Comparison of ENCODE assay signal across 1 cellular context in the genomic region with DNA sequence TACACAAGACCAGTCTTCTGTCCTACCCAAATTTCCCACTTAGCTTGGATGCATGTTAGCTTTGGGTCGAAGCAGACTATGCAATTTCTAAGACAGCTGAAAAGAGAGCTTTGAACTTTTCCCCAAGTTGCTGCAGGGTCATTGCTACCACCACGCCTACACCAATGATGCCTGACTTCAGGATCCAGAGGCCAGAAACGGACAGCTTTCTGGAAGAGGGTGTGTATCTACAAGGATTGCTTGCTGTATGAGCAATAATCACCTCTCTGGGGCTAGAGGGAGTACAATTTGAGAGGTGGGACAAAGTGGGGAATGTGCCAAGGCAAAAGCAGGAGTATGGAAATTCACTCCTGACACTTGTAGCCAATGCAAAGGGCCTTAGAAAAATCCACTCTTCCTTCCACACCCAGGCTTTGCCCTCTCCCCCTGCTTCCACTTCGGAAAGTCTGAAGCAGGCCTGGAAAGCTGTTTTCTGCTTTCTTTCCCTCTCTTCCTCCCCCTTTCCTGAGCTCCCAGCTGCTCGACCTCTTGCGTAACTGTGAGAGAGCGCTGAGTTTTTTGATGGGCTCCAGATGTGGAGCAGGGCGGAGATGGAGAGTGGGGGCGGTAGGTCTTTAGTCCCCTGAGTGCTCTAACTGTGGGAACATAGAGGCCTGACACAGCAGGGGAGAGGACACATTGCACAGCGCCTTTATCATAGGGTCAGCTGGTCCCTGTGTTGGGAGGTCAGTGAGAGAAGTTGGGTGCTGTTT.
TF ChIP-seq lines count a peak whose summit lies in the region.

No MANE protein-coding gene starts in this region.

TF ChIP-seq in IMR-90, 13 proteins besides CTCF, POLR2A, EP300 and RAD21 (continued from another document):
- TF ChIP-seq MAZ (IDR thresholded peaks at IDR 0.05; ENCODE audit: borderline replicate concordance, low read depth, low read length), result peak; percentile 68; the same call in 1 of the 2 replicates
- no peak for TF ChIP-seq RFX5 (IDR thresholded peaks at IDR 0.05; ENCODE audit: low read depth, low read length)
- TF ChIP-seq SMC3 (IDR thresholded peaks at IDR 0.05; ENCODE audit: low read depth, low read length), result no peak
- peak; percentile 99 for TF ChIP-seq CEBPB (IDR thresholded peaks at IDR 0.05; ENCODE audit: low read depth, low read length)
- TF ChIP-seq FOS (IDR thresholded peaks at IDR 0.05; ENCODE audit: low read depth, low read length), result peak; percentile 18; the same call in 1 of the 2 replicates
- no peak for TF ChIP-seq NFE2L2 (IDR thresholded peaks at IDR 0.05; ENCODE audit: low read depth, low read length)
- no peak for TF ChIP-seq BHLHE40 (IDR thresholded peaks at IDR 0.05; ENCODE audit: low read depth, low read length)
